Comparison of ENCODE assay signal across 16 cellular contexts in genomic region chr15:20351448-20351961, GRCh38.
DNase-seq lines count a peak whose midpoint lies in the region; ATAC-seq and TF ChIP-seq lines count a peak whose summit lies in the region.
"Had no signal": no experiment of that assay in that cellular context is flagged by ENCODE, and none has a peak within 500 bp of the region (broad histone marks: within the 10 kb centered on the region; RNA-seq: fewer than 3 reads in every experiment).

No MANE protein-coding gene starts in this region.

- WGBS in right cardiac atrium: 54% methylated on average over 8 of the region's 8 CpGs
- 53 to 58% (median 54%) methylated on average over 7 to 8 of the region's 8 CpGs for WGBS in stomach, 5 donors

- H3K4me1 Mint-ChIP-seq in activated CD4-positive, alpha-beta memory T cell treated with anti-CD3 and anti-CD28 coated beads, Interleukin-2, amount 10 ng/mL, durations not matched to agents 7 days and 5 days: peaks cover 9% of the 10 kb centered on the region
- peaks cover 3% of the 10 kb centered on the region for H3K4me1 Mint-ChIP-seq in activated CD4-positive, alpha-beta memory T cell treated with anti-CD3 and anti-CD28 coated beads for 36 hours (ENCODE audit: low read depth)

- H3K27me3 Mint-ChIP-seq in activated CD4-positive, alpha-beta memory T cell treated with anti-CD3 and anti-CD28 coated beads, Interleukin-2, amount 10 ng/mL, durations not matched to agents 7 days and 5 days: peaks cover 3% of the 10 kb centered on the region
- no peaks in the 10 kb centered on the region for H3K27me3 Mint-ChIP-seq in activated CD4-positive, alpha-beta memory T cell treated with anti-CD3 and anti-CD28 coated beads for 36 hours

- peak; percentile 16 for DNase-seq in activated CD4-positive, alpha-beta memory T cell treated with anti-CD3 and anti-CD28 coated beads, Interleukin-2, amount 10 ng/mL, durations not matched to agents 7 days and 5 days
- DNase-seq in activated CD4-positive, alpha-beta memory T cell treated with anti-CD3 and anti-CD28 coated beads for 36 hours: no peak
- DNase-seq in GM20000 (ENCODE audit: low spot score) (peak; percentile 51), right cardiac atrium (peak; percentile 25 to 64 (median 57)), stomach (peak; percentile 24), NCI-H187 treated with DMSO at 0.1 percent for 48 hours (lab: John Stamatoyannopoulos, UW) (no peak)
- DNase-seq: HCEC 1CT; hippocampal formation; naive B cell; NCI-H2107; NCI-H774; stimulated activated CD4-positive, alpha-beta T cell treated with anti-CD3 and anti-CD28 coated beads, Interleukin-1b, Interleukin-23, amount 100 ng/mL, for 48 hours had no signal

- H3K4me1 ChIP-seq in right cardiac atrium (ENCODE audit: control insufficient read depth, insufficient read depth, low read length) (no peaks in the 10 kb centered on the region), stomach (peaks cover 0 to 3% (median 0%) of the 10 kb centered on the region in 4 donors)

- TF ChIP-seq EP300 in stomach (IDR thresholded peaks at IDR 0.05): no peak

- intact Hi-C loops in activated CD4-positive, alpha-beta memory T cell treated with anti-CD3 and anti-CD28 coated beads for 36 hours (cut with micrococcal nuclease): no loop called here
- intact Hi-C loops in right cardiac atrium (cut with DNase I): no loop called here
- intact Hi-C loops in stomach (cut with DNase I; ENCODE audit: low total_unique reads): no loop called here

- H3K27ac Mint-ChIP-seq in activated CD4-positive, alpha-beta memory T cell treated with anti-CD3 and anti-CD28 coated beads, Interleukin-2, amount 10 ng/mL, durations not matched to agents 7 days and 5 days: no peak overlapping the region
- no peak overlapping the region for H3K27ac Mint-ChIP-seq in activated CD4-positive, alpha-beta memory T cell treated with anti-CD3 and anti-CD28 coated beads for 36 hours
- H3K27ac Mint-ChIP-seq: activated naive CD4-positive, alpha-beta T cell treated with anti-CD3 and anti-CD28 coated beads, Interleukin-2, amount 50 U/mL, for 72 hours; naive B cell had no signal

- H3K9me3 Mint-ChIP-seq in activated CD4-positive, alpha-beta memory T cell treated with anti-CD3 and anti-CD28 coated beads, Interleukin-2, amount 10 ng/mL, durations not matched to agents 7 days and 5 days: no peaks in the 10 kb centered on the region
- no peaks in the 10 kb centered on the region for H3K9me3 Mint-ChIP-seq in activated CD4-positive, alpha-beta memory T cell treated with anti-CD3 and anti-CD28 coated beads for 36 hours
- H3K9me3 Mint-ChIP-seq: activated naive CD4-positive, alpha-beta T cell treated with anti-CD3 and anti-CD28 coated beads, Interleukin-2, amount 50 U/mL, for 72 hours had no signal

- no peak for TF ChIP-seq POLR2A in stomach (IDR thresholded peaks at IDR 0.05)

- H3K9me3 ChIP-seq in right cardiac atrium (ENCODE audit: control insufficient read depth, low read length) (peaks cover 1% of the 10 kb centered on the region), stomach (peaks cover 0 to 28% (median 14%) of the 10 kb centered on the region in 4 donors)

- H3K4me3 ChIP-seq in right cardiac atrium (ENCODE audit: low read length) (no peak overlapping the region), stomach (no peak overlapping the region)

- H3K27ac ChIP-seq in right cardiac atrium (ENCODE audit: low read length): no peak overlapping the region
- no peak overlapping the region for H3K27ac ChIP-seq in stomach

- H3K36me3 ChIP-seq in stomach: no peaks in the 10 kb centered on the region

- CTCF ChIA-PET in activated CD4-positive, alpha-beta memory T cell treated with anti-CD3 and anti-CD28 coated beads, Interleukin-2, amount 10 ng/mL, durations not matched to agents 7 days and 5 days (lab: Charles Lee): no interaction called here
- CTCF ChIA-PET in activated CD4-positive, alpha-beta memory T cell treated with anti-CD3 and anti-CD28 coated beads for 36 hours (lab: Charles Lee): no interaction called here

- TF ChIP-seq CTCF in GM20000 (IDR thresholded peaks at IDR 0.05; ENCODE audit: extremely low read depth, missing control alignments) (no peak), stomach (IDR thresholded peaks at IDR 0.05) (no peak)

- no peak overlapping the region for H3K4me3 Mint-ChIP-seq in activated CD4-positive, alpha-beta memory T cell treated with anti-CD3 and anti-CD28 coated beads, Interleukin-2, amount 10 ng/mL, durations not matched to agents 7 days and 5 days
- no peak overlapping the region for H3K4me3 Mint-ChIP-seq in activated CD4-positive, alpha-beta memory T cell treated with anti-CD3 and anti-CD28 coated beads for 36 hours
- H3K4me3 Mint-ChIP-seq: naive B cell had no signal

- H3K27me3 ChIP-seq in right cardiac atrium (ENCODE audit: control insufficient read depth, insufficient read depth) (no peaks in the 10 kb centered on the region), stomach (peaks cover 0 to 33% (median 17%) of the 10 kb centered on the region in 3 donors)

- H3K36me3 Mint-ChIP-seq in activated CD4-positive, alpha-beta memory T cell treated with anti-CD3 and anti-CD28 coated beads, Interleukin-2, amount 10 ng/mL, durations not matched to agents 7 days and 5 days (ENCODE audit: low read depth): no peaks in the 10 kb centered on the region
- H3K36me3 Mint-ChIP-seq in activated CD4-positive, alpha-beta memory T cell treated with anti-CD3 and anti-CD28 coated beads for 36 hours: no peaks in the 10 kb centered on the region
- H3K36me3 Mint-ChIP-seq: activated naive CD4-positive, alpha-beta T cell treated with anti-CD3 and anti-CD28 coated beads, Interleukin-2, amount 50 U/mL, for 72 hours; naive B cell had no signal

- ATAC-seq in right cardiac atrium: no peak
- no peak for ATAC-seq in HG03135 (IDR thresholded peaks at IDR 0.05; ENCODE audit: unreplicated experiment)
- ATAC-seq in GM19463 (IDR thresholded peaks at IDR 0.05; ENCODE audit: unreplicated experiment): no peak
- ATAC-seq: activated naive CD4-positive, alpha-beta T cell treated with anti-CD3 and anti-CD28 coated beads, Interleukin-2, amount 50 U/mL, for 72 hours; Panc1 had no signal

- POLR2A ChIA-PET in activated CD4-positive, alpha-beta memory T cell treated with anti-CD3 and anti-CD28 coated beads, Interleukin-2, amount 10 ng/mL, durations not matched to agents 7 days and 5 days (lab: Charles Lee): no interaction called here
- POLR2A ChIA-PET in activated CD4-positive, alpha-beta memory T cell treated with anti-CD3 and anti-CD28 coated beads for 36 hours (lab: Charles Lee): no interaction called here

Comparison
In these comparisons a context has a peak if more than half of its experiments do, and no peak if none do; other contexts are left out.
1. DNase-seq: peak in activated CD4-positive, alpha-beta memory T cell treated with anti-CD3 and anti-CD28 coated beads, Interleukin-2, amount 10 ng/mL, durations not matched to agents 7 days and 5 days (single experiment), GM20000 (single experiment), right cardiac atrium (3 of 3) and stomach (single experiment); none in activated CD4-positive, alpha-beta memory T cell treated with anti-CD3 and anti-CD28 coated beads for 36 hours (single experiment) and NCI-H187 treated with DMSO at 0.1 percent for 48 hours (single experiment).